Comparison of ENCODE assay signal across 24 cellular contexts in genomic region chr5:117094114-117094815, GRCh38.
DNase-seq lines count a peak whose midpoint lies in the region; FAIRE-seq and TF ChIP-seq lines count a peak whose summit lies in the region.
"Had no signal": no experiment of that assay in that cellular context is flagged by ENCODE, and none has a peak within 500 bp of the region (broad histone marks: within the 10 kb centered on the region; RNA-seq: fewer than 3 reads in every experiment).

No MANE protein-coding gene starts in this region.

- no peaks in the 10 kb centered on the region for H4K20me1 ChIP-seq in H1 (replicated peaks in 1 of 2; ENCODE audit: control insufficient read depth in 1 of 2, insufficient read depth in 2 of 2, low read length in 2 of 2)
- H4K20me1 ChIP-seq: BLaER1 treated with 17β-estradiol and CSF1 and Interleukin-3, amounts not matched to agents 10 nM and 100 nM had no signal

- H4K8ac ChIP-seq in H1 (ENCODE audit: extremely low read depth, insufficient read depth, low read length) = no peak overlapping the region
- H4K8ac ChIP-seq in trophoblast cell (ENCODE audit: low read depth, low read length) = no peak overlapping the region

- H3K4me3 ChIP-seq in H1 (ENCODE audit: extremely low read depth in 1 of 4, insufficient read depth in 2 of 4, low read depth in 3 of 4, low read length in 4 of 4) (no peak overlapping the region), kidney (ENCODE audit: low read length in 2 of 2) (no peak overlapping the region), trophoblast cell (ENCODE audit: low read depth, low read length) (no peak overlapping the region)
- H3K4me3 ChIP-seq: A549; BLaER1 treated with 17β-estradiol and CSF1 and Interleukin-3, amounts not matched to agents 10 nM and 100 nM had no signal

- no peak for DNase-seq in H1 (ENCODE audit: low read depth in 1 of 2, low spot score in 2 of 2)
- DNase-seq in kidney = peak; percentile 64
- DNase-seq in trophoblast cell = no peak
- no peak for DNase-seq in mesothelial cell of epicardium (ENCODE audit: low spot score in 2 of 2, unreplicated experiment in 2 of 2)
- no peak for DNase-seq in caudate nucleus (lab: John Stamatoyannopoulos, UW)
- no peak for DNase-seq in NCI-H1092 treated with DMSO at 0.1 percent for 48 hours (lab: John Stamatoyannopoulos, UW)
- DNase-seq: 8988T; ACHN; AML-193; BE2C; CD4-positive, alpha-beta T cell; CD8-positive, alpha-beta memory T cell; DMS 273 treated with DMSO at 0.1 percent for 48 hours; DMS79; EL; GDM1; GOT3; H7; HCEC 1CT had no signal

- peaks cover 6% of the 10 kb centered on the region for H3K9me3 Mint-ChIP-seq in mesothelial cell of epicardium
- H3K9me3 Mint-ChIP-seq: CD4-positive, alpha-beta T cell had no signal

- no peaks in the 10 kb centered on the region for H3K27me3 Mint-ChIP-seq in mesothelial cell of epicardium (ENCODE audit: low read depth)
- H3K27me3 Mint-ChIP-seq: CD4-positive, alpha-beta T cell; CD8-positive, alpha-beta memory T cell had no signal

- H3K56ac ChIP-seq in H1 (replicated peaks; ENCODE audit: insufficient read length, low read depth, low read length) = no peak overlapping the region

- no peak overlapping the region for H2BK15ac ChIP-seq in H1 (ENCODE audit: low read length)

- no peak for TF ChIP-seq POLR2A in H1 (IDR thresholded peaks at IDR 0.05; ENCODE audit: control extremely low read depth in 1 of 2, low read depth in 2 of 2, low read length in 2 of 2)

- H3K9ac ChIP-seq in H1 (replicated peaks in 1 of 4; ENCODE audit: extremely low read depth in 1 of 4, low read depth in 3 of 4, low read length in 3 of 4) = no peak overlapping the region
- H3K9ac ChIP-seq in kidney (ENCODE audit: low read length in 2 of 2) = no peak overlapping the region
- H3K9ac ChIP-seq in trophoblast cell (ENCODE audit: low read length) = no peak overlapping the region
- H3K9ac ChIP-seq: BLaER1 treated with 17β-estradiol and CSF1 and Interleukin-3, amounts not matched to agents 10 nM and 100 nM had no signal

- H3K79me1 ChIP-seq in H1 (ENCODE audit: low read depth, low read length) (no peaks in the 10 kb centered on the region), trophoblast cell (ENCODE audit: low read length) (no peaks in the 10 kb centered on the region)

- H3K36me3 ChIP-seq in H1 (ENCODE audit: control insufficient read depth in 2 of 4, insufficient read depth in 4 of 4, low read length in 3 of 4) = no peaks in the 10 kb centered on the region
- no peaks in the 10 kb centered on the region for H3K36me3 ChIP-seq in kidney (ENCODE audit: control insufficient read depth in 1 of 2, insufficient read depth in 2 of 2, low read length in 2 of 2)
- H3K36me3 ChIP-seq in trophoblast cell (ENCODE audit: control insufficient read depth in 1 of 2, insufficient read depth in 2 of 2, low read length in 2 of 2) = no peaks in the 10 kb centered on the region
- H3K36me3 ChIP-seq: BE2C; BLaER1 treated with 17β-estradiol and CSF1 and Interleukin-3, amounts not matched to agents 10 nM and 100 nM had no signal

- 90% methylated on average over 17 of the region's 17 CpGs; no CpG with 5 or more reads in 1 of the 2 experiments for WGBS in H1 (ENCODE audit: extremely low coverage in 1 of 2, insufficient coverage in 1 of 2, insufficient read length in 1 of 2, insufficient replicate concordance in 2 of 2, low coverage in 1 of 2, low lambda C conversion rate in 2 of 2, missing lambda C conversion rate in 1 of 2), 2 experiments
- WGBS in trophoblast cell (ENCODE audit: extremely low coverage, insufficient coverage, insufficient read length) = no CpG with 5 or more reads among the region's 17 CpGs

- no peak overlapping the region for H3K4me3 Mint-ChIP-seq in mesothelial cell of epicardium
- H3K4me3 Mint-ChIP-seq: CD14-positive monocyte; CD4-positive, alpha-beta T cell; CD8-positive, alpha-beta memory T cell had no signal

- CTCF ChIA-PET in H1 (lab: Charles Lee; ENCODE audit: partially characterized antibody) = interaction anchor here (0.6 to 0.9 kb wide), 2 partner anchors 30 to 217 kb away, joined by 3 read pairs; no protein-coding TSS in a partner anchor

- H3K14ac ChIP-seq in H1 (ENCODE audit: insufficient read length) (no peak overlapping the region), trophoblast cell (ENCODE audit: low read length) (no peak overlapping the region)

- H2AFZ ChIP-seq in H1 (ENCODE audit: low read length) = no peak overlapping the region
- no peak overlapping the region for H2AFZ ChIP-seq in trophoblast cell (ENCODE audit: insufficient read depth, low read length, poor library complexity)

- H3K27ac ChIP-seq in H1 (ENCODE audit: low read depth, low read length) = no peak overlapping the region
- no peak overlapping the region for H3K27ac ChIP-seq in kidney (ENCODE audit: low read depth in 2 of 2, low read length in 2 of 2)
- H3K27ac ChIP-seq in trophoblast cell (ENCODE audit: low read depth, low read length) = no peak overlapping the region
- H3K27ac ChIP-seq in caudate nucleus (ENCODE audit: low read depth, low read length) = no peak overlapping the region
- H3K27ac ChIP-seq: A549; BLaER1 treated with 17β-estradiol and CSF1 and Interleukin-3, amounts not matched to agents 10 nM and 100 nM had no signal

- H3K23ac ChIP-seq in H1 (ENCODE audit: insufficient read length) (no peak overlapping the region), trophoblast cell (ENCODE audit: low read length) (no peak overlapping the region)

- H3K4me1 Mint-ChIP-seq in mesothelial cell of epicardium = peaks cover 22% of the 10 kb centered on the region
- H3K4me1 Mint-ChIP-seq: CD14-positive monocyte; CD8-positive, alpha-beta memory T cell had no signal

- H3K4me2 ChIP-seq in H1 (ENCODE audit: insufficient read depth in 1 of 2, low read depth in 2 of 2, low read length in 2 of 2) = no peak overlapping the region
- H3K4me2 ChIP-seq in trophoblast cell (ENCODE audit: low read length) = no peak overlapping the region
- H3K4me2 ChIP-seq: A549; BLaER1 treated with 17β-estradiol and CSF1 and Interleukin-3, amounts not matched to agents 10 nM and 100 nM had no signal

- H3K4me1 ChIP-seq in H1 (replicated peaks in 1 of 4; ENCODE audit: control insufficient read depth in 3 of 4, insufficient read depth in 4 of 4, low read length in 3 of 4) (peaks cover 0 to 13% (median 2%) of the 10 kb centered on the region in 4 experiments; a peak in 6 of 7 replicates), kidney (ENCODE audit: control insufficient read depth in 1 of 2, insufficient read depth in 1 of 2, low read depth in 1 of 2, low read length in 2 of 2) (no peaks in the 10 kb centered on the region), trophoblast cell (ENCODE audit: control insufficient read depth in 1 of 2, insufficient read depth in 2 of 2, low read length in 2 of 2) (peaks cover 0 to 3% of the 10 kb centered on the region in 2 experiments)
- H3K4me1 ChIP-seq: A549, BE2C had no signal

- TF ChIP-seq RAD21 in H1 (IDR thresholded peaks at IDR 0.05 in 1 of 2, conservative IDR thresholded peaks at IDR 0.05 in 1 of 2; ENCODE audit: low read depth in 2 of 2, low read length in 2 of 2) = no peak

- FAIRE-seq in H1 (lab: Jason Lieb, UNC) = no peak
- no peak for FAIRE-seq in kidney (lab: Jason Lieb, UNC)
- FAIRE-seq: A549, D721Med, GM12891 had no signal

- peak overlapping the region; percentile 75; the same call in 1 of the 2 replicates for H2BK12ac ChIP-seq in H1 (ENCODE audit: low read depth, low read length)
- H2BK12ac ChIP-seq in trophoblast cell (ENCODE audit: low read length) = no peak overlapping the region

- no peaks in the 10 kb centered on the region for H3K27me3 ChIP-seq in H1 (replicated peaks in 1 of 4; ENCODE audit: control insufficient read depth in 3 of 4, extremely low read depth in 1 of 4, insufficient read depth in 3 of 4, low read length in 3 of 4)
- no peaks in the 10 kb centered on the region for H3K27me3 ChIP-seq in trophoblast cell (ENCODE audit: insufficient read depth, low read length)
- H3K27me3 ChIP-seq: BE2C; BLaER1 treated with 17β-estradiol and CSF1 and Interleukin-3, amounts not matched to agents 10 nM and 100 nM had no signal

- no peak overlapping the region for H4K5ac ChIP-seq in H1 (ENCODE audit: insufficient read length, low read depth, low read length)

- intact Hi-C loops in kidney (cut with DNase I) = no loop called here

- no peak for TF ChIP-seq CTCF in H1 (IDR thresholded peaks at IDR 0.05; ENCODE audit: control extremely low read depth in 1 of 3, insufficient read depth in 1 of 3, low read depth in 1 of 3, low read length in 3 of 3)
- TF ChIP-seq CTCF in kidney (IDR thresholded peaks at IDR 0.05; ENCODE audit: borderline replicate concordance, extremely low read depth, insufficient read depth) = no peak
- TF ChIP-seq CTCF in mesothelial cell of epicardium (IDR thresholded peaks at IDR 0.05; ENCODE audit: unreplicated experiment) = no peak

- no peak for TF ChIP-seq EP300 in H1 (IDR thresholded peaks at IDR 0.05; ENCODE audit: borderline replicate concordance in 1 of 2, low read depth in 2 of 2, low read length in 2 of 2)

- no peak overlapping the region for H3K27ac Mint-ChIP-seq in mesothelial cell of epicardium
- H3K27ac Mint-ChIP-seq: CD14-positive monocyte; CD4-positive, alpha-beta T cell had no signal

- H3K4ac ChIP-seq in H1 (replicated peaks; ENCODE audit: insufficient read length, low read depth, low read length) (no peak overlapping the region), trophoblast cell (ENCODE audit: low read depth, low read length) (no peak overlapping the region)

- H2BK120ac ChIP-seq in H1 (replicated peaks; ENCODE audit: low read depth, low read length) = peak overlapping the region; percentile 34
- no peak overlapping the region for H2BK120ac ChIP-seq in trophoblast cell (ENCODE audit: insufficient read depth, low read length, poor library complexity)

- H3K79me2 ChIP-seq in H1 (ENCODE audit: control insufficient read depth in 1 of 2, insufficient read depth in 2 of 2, low read length in 2 of 2) (no peaks in the 10 kb centered on the region), trophoblast cell (ENCODE audit: control insufficient read depth, insufficient read depth, low read length, poor library complexity) (no peaks in the 10 kb centered on the region)

- H2BK20ac ChIP-seq in H1 (ENCODE audit: low read length) = no peak overlapping the region

- H2AK5ac ChIP-seq in H1 (ENCODE audit: low read depth, low read length) = no peak overlapping the region
- H2AK5ac ChIP-seq in trophoblast cell (ENCODE audit: low read length) = peak overlapping the region; percentile 19

- H3K9me3 ChIP-seq in H1 (ENCODE audit: insufficient read depth in 2 of 2, low read depth in 1 of 2, low read length in 1 of 2) (no peaks in the 10 kb centered on the region), kidney (ENCODE audit: control insufficient read depth in 1 of 2, low read length in 2 of 2) (no peaks in the 10 kb centered on the region), trophoblast cell (ENCODE audit: insufficient read depth, low read depth, low read length) (no peaks in the 10 kb centered on the region)
- H3K9me3 ChIP-seq: A549, BE2C had no signal

- H4K12ac ChIP-seq in trophoblast cell (ENCODE audit: low read depth, low read length) = no peak overlapping the region

- no peak overlapping the region for H4K91ac ChIP-seq in H1 (replicated peaks; ENCODE audit: insufficient read length, low read length)
- peak overlapping the region; percentile 20 for H4K91ac ChIP-seq in trophoblast cell (ENCODE audit: low read depth, low read length)

- POLR2A ChIA-PET in H1 (lab: Charles Lee; ENCODE audit: partially characterized antibody) = no interaction called here

- H3K36me3 Mint-ChIP-seq in mesothelial cell of epicardium = no peaks in the 10 kb centered on the region
- H3K36me3 Mint-ChIP-seq: CD14-positive monocyte; CD8-positive, alpha-beta memory T cell had no signal

- no peaks in the 10 kb centered on the region for H3K23me2 ChIP-seq in H1 (ENCODE audit: low read depth, low read length)

- H2BK5ac ChIP-seq in H1 (ENCODE audit: low read depth, low read length) (no peak overlapping the region), trophoblast cell (ENCODE audit: low read depth, low read length, poor library complexity) (no peak overlapping the region)

- H3K18ac ChIP-seq in H1 (ENCODE audit: extremely low read depth, low read length) (no peak overlapping the region), trophoblast cell (ENCODE audit: low read length) (peak overlapping the region; percentile 9)
